In the genomic region with DNA sequence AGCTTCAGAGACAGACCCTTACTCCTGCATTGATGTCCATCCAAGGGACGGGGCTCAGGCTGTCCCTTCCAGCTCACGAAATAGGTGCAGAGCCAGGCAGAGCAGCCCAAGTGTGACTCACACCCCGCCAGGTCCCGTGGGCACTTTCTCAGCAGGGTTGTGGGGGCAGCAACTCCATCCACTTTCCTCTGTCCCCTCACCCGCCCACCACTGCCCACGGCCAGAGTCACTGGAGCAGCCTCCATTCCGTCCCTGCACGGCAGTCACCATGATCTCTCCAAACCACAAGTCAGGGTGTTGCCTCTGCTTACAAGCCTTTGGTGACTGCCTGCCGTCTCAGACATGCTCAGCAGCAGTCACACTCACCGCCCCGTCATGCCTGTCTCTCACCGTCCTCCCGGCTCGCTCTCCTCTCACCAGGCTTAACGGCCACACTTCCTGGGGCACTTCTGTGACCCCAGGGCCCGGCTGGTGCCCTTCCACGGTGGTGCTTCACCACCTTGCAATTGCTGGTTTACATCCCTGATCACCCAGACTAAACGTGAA, we compare ENCODE assay signal across 1 cellular context.
TF ChIP-seq lines count a peak whose summit lies in the region.

No MANE protein-coding gene starts in this region.

TF ChIP-seq in GM23338, 12 proteins besides CTCF, POLR2A, EP300 and RAD21 (continued from another document):
- TF ChIP-seq, protein P1, sequence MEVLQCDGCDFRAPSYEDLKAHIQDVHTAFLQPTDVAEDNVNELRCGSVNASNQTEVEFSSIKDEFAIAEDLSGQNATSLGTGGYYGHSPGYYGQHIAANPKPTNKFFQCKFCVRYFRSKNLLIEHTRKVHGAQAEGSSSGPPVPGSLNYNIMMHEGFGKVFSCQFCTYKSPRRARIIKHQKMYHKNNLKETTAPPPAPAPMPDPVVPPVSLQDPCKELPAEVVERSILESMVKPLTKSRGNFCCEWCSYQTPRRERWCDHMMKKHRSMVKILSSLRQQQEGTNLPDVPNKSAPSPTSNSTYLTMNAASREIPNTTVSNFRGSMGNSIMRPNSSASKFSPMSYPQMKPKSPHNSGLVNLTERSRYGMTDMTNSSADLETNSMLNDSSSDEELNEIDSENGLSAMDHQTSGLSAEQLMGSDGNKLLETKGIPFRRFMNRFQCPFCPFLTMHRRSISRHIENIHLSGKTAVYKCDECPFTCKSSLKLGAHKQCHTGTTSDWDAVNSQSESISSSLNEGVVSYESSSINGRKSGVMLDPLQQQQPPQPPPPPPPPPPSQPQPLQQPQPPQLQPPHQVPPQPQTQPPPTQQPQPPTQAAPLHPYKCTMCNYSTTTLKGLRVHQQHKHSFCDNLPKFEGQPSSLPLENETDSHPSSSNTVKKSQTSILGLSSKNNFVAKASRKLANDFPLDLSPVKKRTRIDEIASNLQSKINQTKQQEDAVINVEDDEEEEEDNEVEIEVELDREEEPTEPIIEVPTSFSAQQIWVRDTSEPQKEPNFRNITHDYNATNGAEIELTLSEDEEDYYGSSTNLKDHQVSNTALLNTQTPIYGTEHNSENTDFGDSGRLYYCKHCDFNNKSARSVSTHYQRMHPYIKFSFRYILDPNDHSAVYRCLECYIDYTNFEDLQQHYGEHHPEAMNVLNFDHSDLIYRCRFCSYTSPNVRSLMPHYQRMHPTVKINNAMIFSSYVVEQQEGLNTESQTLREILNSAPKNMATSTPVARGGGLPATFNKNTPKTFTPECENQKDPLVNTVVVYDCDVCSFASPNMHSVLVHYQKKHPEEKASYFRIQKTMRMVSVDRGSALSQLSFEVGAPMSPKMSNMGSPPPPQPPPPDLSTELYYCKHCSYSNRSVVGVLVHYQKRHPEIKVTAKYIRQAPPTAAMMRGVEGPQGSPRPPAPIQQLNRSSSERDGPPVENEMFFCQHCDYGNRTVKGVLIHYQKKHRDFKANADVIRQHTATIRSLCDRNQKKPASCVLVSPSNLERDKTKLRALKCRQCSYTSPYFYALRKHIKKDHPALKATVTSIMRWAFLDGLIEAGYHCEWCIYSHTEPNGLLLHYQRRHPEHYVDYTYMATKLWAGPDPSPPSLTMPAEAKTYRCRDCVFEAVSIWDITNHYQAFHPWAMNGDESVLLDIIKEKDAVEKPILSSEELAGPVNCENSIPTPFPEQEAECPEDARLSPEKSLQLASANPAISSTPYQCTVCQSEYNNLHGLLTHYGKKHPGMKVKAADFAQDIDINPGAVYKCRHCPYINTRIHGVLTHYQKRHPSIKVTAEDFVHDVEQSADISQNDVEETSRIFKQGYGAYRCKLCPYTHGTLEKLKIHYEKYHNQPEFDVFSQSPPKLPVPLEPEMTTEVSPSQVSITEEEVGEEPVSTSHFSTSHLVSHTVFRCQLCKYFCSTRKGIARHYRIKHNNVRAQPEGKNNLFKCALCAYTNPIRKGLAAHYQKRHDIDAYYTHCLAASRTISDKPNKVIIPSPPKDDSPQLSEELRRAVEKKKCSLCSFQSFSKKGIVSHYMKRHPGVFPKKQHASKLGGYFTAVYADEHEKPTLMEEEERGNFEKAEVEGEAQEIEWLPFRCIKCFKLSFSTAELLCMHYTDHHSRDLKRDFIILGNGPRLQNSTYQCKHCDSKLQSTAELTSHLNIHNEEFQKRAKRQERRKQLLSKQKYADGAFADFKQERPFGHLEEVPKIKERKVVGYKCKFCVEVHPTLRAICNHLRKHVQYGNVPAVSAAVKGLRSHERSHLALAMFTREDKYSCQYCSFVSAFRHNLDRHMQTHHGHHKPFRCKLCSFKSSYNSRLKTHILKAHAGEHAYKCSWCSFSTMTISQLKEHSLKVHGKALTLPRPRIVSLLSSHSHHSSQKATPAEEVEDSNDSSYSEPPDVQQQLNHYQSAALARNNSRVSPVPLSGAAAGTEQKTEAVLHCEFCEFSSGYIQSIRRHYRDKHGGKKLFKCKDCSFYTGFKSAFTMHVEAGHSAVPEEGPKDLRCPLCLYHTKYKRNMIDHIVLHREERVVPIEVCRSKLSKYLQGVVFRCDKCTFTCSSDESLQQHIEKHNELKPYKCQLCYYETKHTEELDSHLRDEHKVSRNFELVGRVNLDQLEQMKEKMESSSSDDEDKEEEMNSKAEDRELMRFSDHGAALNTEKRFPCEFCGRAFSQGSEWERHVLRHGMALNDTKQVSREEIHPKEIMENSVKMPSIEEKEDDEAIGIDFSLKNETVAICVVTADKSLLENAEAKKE (CRISPR knock-in tag; IDR thresholded peaks at IDR 0.05) = no peak
